In the genomic region with DNA sequence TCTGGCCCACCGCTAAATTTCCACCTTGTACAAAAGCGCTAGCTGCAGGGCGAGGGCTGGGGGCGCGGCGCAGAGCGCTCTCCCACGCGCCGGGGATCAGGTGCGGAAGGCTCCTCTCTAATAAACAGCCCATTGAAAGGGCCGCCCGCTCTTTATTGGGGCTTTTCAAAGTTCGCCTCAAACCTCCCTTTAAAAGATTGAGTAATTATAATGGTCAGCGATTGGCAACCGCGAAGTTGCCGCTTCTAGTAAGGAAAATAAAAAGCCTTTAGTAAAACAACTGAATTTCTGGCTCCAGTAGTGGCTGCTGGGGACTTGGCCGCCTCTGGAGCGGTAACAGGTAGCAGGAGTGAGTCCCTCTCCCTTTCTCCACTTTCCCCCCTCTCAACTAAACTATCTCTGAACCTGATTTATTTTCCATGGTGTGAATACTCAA, we compare ENCODE assay signal across 26 cellular contexts. TPM values are rescaled to one million over a fixed set of nuclear protein-coding genes. Genes with fewer than 3 reads are reported as not detected.
DNase-seq lines count a peak whose midpoint lies in the region; ATAC-seq and TF ChIP-seq lines count a peak whose summit lies in the region.
"Had no signal": no experiment of that assay in that cellular context is flagged by ENCODE, and none has a peak within 500 bp of the region (broad histone marks: within the 10 kb centered on the region; RNA-seq: fewer than 3 reads in every experiment).

No MANE protein-coding gene starts in this region.

- TF ChIP-seq CTCF in WTC11 (IDR thresholded peaks at IDR 0.05), result no peak
- TF ChIP-seq CTCF in neural crest cell (conservative IDR thresholded peaks at IDR 0.05), result no peak

- H3K4me3 Mint-ChIP-seq in WTC11 (peak overlapping the region; percentile 77), neural crest cell (peak overlapping the region; percentile 16)
- peak overlapping the region in 2 of 10 donors; percentile 56 to 81 for H3K4me3 Mint-ChIP-seq in naive thymus-derived CD4-positive, alpha-beta T cell

- peak; percentile 33 for DNase-seq in NCI-H510A treated with DMSO at 0.1 percent for 48 hours (lab: John Stamatoyannopoulos, UW)
- DNase-seq in NCI-H510A (lab: John Stamatoyannopoulos, UW), result no peak
- peak; percentile 82 for DNase-seq in DMS53 (lab: John Stamatoyannopoulos, UW)
- DNase-seq in WTC11 (ENCODE audit: low spot score), result peak; percentile 14
- DNase-seq in neural crest cell (ENCODE audit: low read depth, low spot score), result no peak
- no peak for DNase-seq in naive thymus-derived CD4-positive, alpha-beta T cell
- DNase-seq: effector CD4-positive, alpha-beta T cell; HCEC 1CT; kidney glomerular epithelial cell; NCI-H1436; NCI-H526; occipital lobe; stimulated activated CD4-positive, alpha-beta T cell treated with anti-CD3 and anti-CD28 coated beads, Interleukin-4, amount 100 ng/mL, for 1 hour; stomach; transverse colon had no signal

- H3K4me1 Mint-ChIP-seq in WTC11 (peaks cover 57% of the 10 kb centered on the region), neural crest cell (peaks cover 36% of the 10 kb centered on the region)
- H3K4me1 Mint-ChIP-seq in naive thymus-derived CD4-positive, alpha-beta T cell, result peaks cover 29 to 62% (median 49%) of the 10 kb centered on the region in 7 donors

- H3K9me3 ChIP-seq in naive thymus-derived CD4-positive, alpha-beta T cell (ENCODE audit: control insufficient read depth in 2 of 3, low read length in 3 of 3), result no peaks in the 10 kb centered on the region
- H3K9me3 ChIP-seq: transverse colon had no signal

- peaks cover 20 to 43% of the 10 kb centered on the region in 2 donors for H3K27me3 ChIP-seq in naive thymus-derived CD4-positive, alpha-beta T cell (ENCODE audit: control insufficient read depth in 2 of 2, insufficient read depth in 2 of 2, low read length in 2 of 2)

- H3K27ac ChIP-seq in naive thymus-derived CD4-positive, alpha-beta T cell (ENCODE audit: low read depth, low read length), result no peak overlapping the region
- H3K27ac ChIP-seq: BLaER1, stomach, transverse colon had no signal

- H3K27me3 Mint-ChIP-seq in WTC11 (ENCODE audit: low read depth), result peaks cover 96% of the 10 kb centered on the region
- peaks cover 95% of the 10 kb centered on the region for H3K27me3 Mint-ChIP-seq in neural crest cell (ENCODE audit: low read depth)
- peaks cover 82 to 87% (median 83%) of the 10 kb centered on the region in 5 donors for H3K27me3 Mint-ChIP-seq in naive thymus-derived CD4-positive, alpha-beta T cell

- H3K36me3 ChIP-seq in naive thymus-derived CD4-positive, alpha-beta T cell (ENCODE audit: control insufficient read depth in 2 of 3, insufficient read depth in 3 of 3, low read length in 3 of 3), result no peaks in the 10 kb centered on the region
- H3K36me3 ChIP-seq: BLaER1, stomach, transverse colon had no signal

- H3K9me3 Mint-ChIP-seq in WTC11 (no peaks in the 10 kb centered on the region), neural crest cell (no peaks in the 10 kb centered on the region)
- H3K9me3 Mint-ChIP-seq in naive thymus-derived CD4-positive, alpha-beta T cell, result peaks cover 3 to 29% (median 17%) of the 10 kb centered on the region in 11 donors

- CTCF ChIA-PET in WTC11 (lab: Charles Lee), result no interaction called here
- CTCF ChIA-PET in naive thymus-derived CD4-positive, alpha-beta T cell (lab: Charles Lee), result interaction anchor here (0.7 kb wide), 1 partner anchor 576 kb away, joined by 3 read pairs; no protein-coding TSS in a partner anchor

- intact Hi-C loops in naive thymus-derived CD4-positive, alpha-beta T cell (cut with micrococcal nuclease), result no loop called here

- no peak for ATAC-seq in WTC11
- ATAC-seq in SK-N-SH treated with all-trans-retinoic acid at 6 μM for 48 hours, result no peak
- no peak for ATAC-seq in HG02938 (IDR thresholded peaks at IDR 0.05; ENCODE audit: unreplicated experiment)
- ATAC-seq in naive thymus-derived CD4-positive, alpha-beta T cell, result no peak
- ATAC-seq: esophagus mucosa had no signal

- POLR2A ChIA-PET in WTC11 (lab: Charles Lee), result no interaction called here
- POLR2A ChIA-PET in naive thymus-derived CD4-positive, alpha-beta T cell (lab: Charles Lee), result no interaction called here

- H3K4me1 ChIP-seq in naive thymus-derived CD4-positive, alpha-beta T cell (ENCODE audit: control insufficient read depth in 2 of 2, insufficient read depth in 2 of 2, low read length in 2 of 2), result peaks cover 0 to 24% of the 10 kb centered on the region in 2 donors
- H3K4me1 ChIP-seq: BLaER1 had no signal

- H3K27ac Mint-ChIP-seq in WTC11, result no peak overlapping the region
- H3K27ac Mint-ChIP-seq in neural crest cell (ENCODE audit: unreplicated experiment), result no peak overlapping the region
- H3K27ac Mint-ChIP-seq in naive thymus-derived CD4-positive, alpha-beta T cell, result peak overlapping the region in 2 of 9 donors; percentile 23 to 79
- H3K27ac Mint-ChIP-seq: activated T-helper 2 cell treated with anti-CD3 and anti-CD28 coated beads, Interferon-gamma antibody, Interleukin-2, Interleukin-4, amounts not matched to agents 10 μg/mL and 5 μg/mL and 100 μg/mL, durations not matched to agents 14 hours and 24 hours and 36 hours had no signal

- H3K4me3 ChIP-seq in naive thymus-derived CD4-positive, alpha-beta T cell (ENCODE audit: low read length), result no peak overlapping the region
- H3K4me3 ChIP-seq: BLaER1, smooth muscle cell, transverse colon had no signal

- H3K36me3 Mint-ChIP-seq in WTC11 (no peaks in the 10 kb centered on the region), neural crest cell (ENCODE audit: low read depth) (no peaks in the 10 kb centered on the region)
- H3K36me3 Mint-ChIP-seq in naive thymus-derived CD4-positive, alpha-beta T cell, result peaks cover 0 to 16% (median 6%) of the 10 kb centered on the region in 5 donors

TF ChIP-seq in WTC11, 78 proteins besides CTCF, POLR2A, EP300 and RAD21 (continues in another document):
- TF ChIP-seq, protein P1, sequence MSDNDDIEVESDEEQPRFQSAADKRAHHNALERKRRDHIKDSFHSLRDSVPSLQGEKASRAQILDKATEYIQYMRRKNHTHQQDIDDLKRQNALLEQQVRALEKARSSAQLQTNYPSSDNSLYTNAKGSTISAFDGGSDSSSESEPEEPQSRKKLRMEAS (CRISPR knock-in tag; IDR thresholded peaks at IDR 0.05), result no peak
- no peak for TF ChIP-seq NFE2L1 (CRISPR knock-in tag; IDR thresholded peaks at IDR 0.05)
- TF ChIP-seq, protein P2, sequence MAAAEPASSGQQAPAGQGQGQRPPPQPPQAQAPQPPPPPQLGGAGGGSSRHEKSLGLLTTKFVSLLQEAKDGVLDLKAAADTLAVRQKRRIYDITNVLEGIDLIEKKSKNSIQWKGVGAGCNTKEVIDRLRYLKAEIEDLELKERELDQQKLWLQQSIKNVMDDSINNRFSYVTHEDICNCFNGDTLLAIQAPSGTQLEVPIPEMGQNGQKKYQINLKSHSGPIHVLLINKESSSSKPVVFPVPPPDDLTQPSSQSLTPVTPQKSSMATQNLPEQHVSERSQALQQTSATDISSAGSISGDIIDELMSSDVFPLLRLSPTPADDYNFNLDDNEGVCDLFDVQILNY (CRISPR knock-in tag; IDR thresholded peaks at IDR 0.05), result no peak
- TF ChIP-seq SMAD3 (CRISPR knock-in tag; IDR thresholded peaks at IDR 0.05; ENCODE audit: borderline replicate concordance), result no peak
- no peak for TF ChIP-seq ZNF219 (CRISPR knock-in tag; IDR thresholded peaks at IDR 0.05; ENCODE audit: borderline replicate concordance)
- TF ChIP-seq RORB (CRISPR knock-in tag; IDR thresholded peaks at IDR 0.05), result no peak

TF ChIP-seq in SK-N-SH treated with all-trans-retinoic acid at 6 μM for 48 hours, 23 proteins besides CTCF, POLR2A, EP300 and RAD21 (continues in another document):
- TF ChIP-seq ZFP30 (CRISPR knock-in tag; IDR thresholded peaks at IDR 0.05) (no peak), ZNF70 (CRISPR knock-in tag; IDR thresholded peaks at IDR 0.05) (no peak), ZFP3 (CRISPR knock-in tag; IDR thresholded peaks at IDR 0.05) (no peak), ZNF565 (CRISPR knock-in tag; conservative IDR thresholded peaks at IDR 0.05; ENCODE audit: low read depth) (no peak), OSR1 (CRISPR knock-in tag; IDR thresholded peaks at IDR 0.05) (no peak)
- TF ChIP-seq, protein P3, sequence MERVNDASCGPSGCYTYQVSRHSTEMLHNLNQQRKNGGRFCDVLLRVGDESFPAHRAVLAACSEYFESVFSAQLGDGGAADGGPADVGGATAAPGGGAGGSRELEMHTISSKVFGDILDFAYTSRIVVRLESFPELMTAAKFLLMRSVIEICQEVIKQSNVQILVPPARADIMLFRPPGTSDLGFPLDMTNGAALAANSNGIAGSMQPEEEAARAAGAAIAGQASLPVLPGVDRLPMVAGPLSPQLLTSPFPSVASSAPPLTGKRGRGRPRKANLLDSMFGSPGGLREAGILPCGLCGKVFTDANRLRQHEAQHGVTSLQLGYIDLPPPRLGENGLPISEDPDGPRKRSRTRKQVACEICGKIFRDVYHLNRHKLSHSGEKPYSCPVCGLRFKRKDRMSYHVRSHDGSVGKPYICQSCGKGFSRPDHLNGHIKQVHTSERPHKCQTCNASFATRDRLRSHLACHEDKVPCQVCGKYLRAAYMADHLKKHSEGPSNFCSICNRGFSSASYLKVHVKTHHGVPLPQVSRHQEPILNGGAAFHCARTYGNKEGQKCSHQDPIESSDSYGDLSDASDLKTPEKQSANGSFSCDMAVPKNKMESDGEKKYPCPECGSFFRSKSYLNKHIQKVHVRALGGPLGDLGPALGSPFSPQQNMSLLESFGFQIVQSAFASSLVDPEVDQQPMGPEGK (CRISPR knock-in tag; IDR thresholded peaks at IDR 0.05; ENCODE audit: borderline replicate concordance), result no peak
- TF ChIP-seq, protein P4, sequence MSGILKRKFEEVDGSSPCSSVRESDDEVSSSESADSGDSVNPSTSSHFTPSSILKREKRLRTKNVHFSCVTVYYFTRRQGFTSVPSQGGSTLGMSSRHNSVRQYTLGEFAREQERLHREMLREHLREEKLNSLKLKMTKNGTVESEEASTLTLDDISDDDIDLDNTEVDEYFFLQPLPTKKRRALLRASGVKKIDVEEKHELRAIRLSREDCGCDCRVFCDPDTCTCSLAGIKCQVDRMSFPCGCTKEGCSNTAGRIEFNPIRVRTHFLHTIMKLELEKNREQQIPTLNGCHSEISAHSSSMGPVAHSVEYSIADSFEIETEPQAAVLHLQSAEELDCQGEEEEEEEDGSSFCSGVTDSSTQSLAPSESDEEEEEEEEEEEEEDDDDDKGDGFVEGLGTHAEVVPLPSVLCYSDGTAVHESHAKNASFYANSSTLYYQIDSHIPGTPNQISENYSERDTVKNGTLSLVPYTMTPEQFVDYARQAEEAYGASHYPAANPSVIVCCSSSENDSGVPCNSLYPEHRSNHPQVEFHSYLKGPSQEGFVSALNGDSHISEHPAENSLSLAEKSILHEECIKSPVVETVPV (CRISPR knock-in tag; IDR thresholded peaks at IDR 0.05), result no peak

RNA-seq across cellular contexts. Expression of a gene that starts 0.8 kb away (rescaled TPM):
- total RNA-seq in WTC11 (2021) (0.07 to 0.11 TPM (median 0.07 TPM) in 3 replicates), neural crest cell (2.5 and 2.7 TPM in 2 replicates)
- not detected for total RNA-seq in naive thymus-derived CD4-positive, alpha-beta T cell
- polyA plus RNA-seq in naive thymus-derived CD4-positive, alpha-beta T cell, result not detected
- total RNA-seq: A673; activated T-helper 2 cell treated with anti-CD3 and anti-CD28 coated beads, Interferon-gamma antibody, Interleukin-2, Interleukin-4, amounts not matched to agents 10 μg/mL and 5 μg/mL and 100 μg/mL, durations not matched to agents 14 hours and 24 hours and 36 hours; chondrocyte; esophagus mucosa; lung microvascular endothelial cell; MCF 10A; renal cortical epithelial cell; smooth muscle cell had no signal
- polyA plus RNA-seq: smooth muscle cell had no signal

RNA-seq across cellular contexts. Expression of a gene that starts 22.7 kb away (rescaled TPM):
- total RNA-seq in WTC11 (2021), result 0.14 to 0.24 TPM in 2 of 3 replicates, not detected in the other
- total RNA-seq in neural crest cell, result 0.23 and 0.28 TPM in 2 replicates
- under 1 TPM in 1 of 5 experiments, not detected in 4; 0.20 TPM for total RNA-seq in naive thymus-derived CD4-positive, alpha-beta T cell
- polyA plus RNA-seq in naive thymus-derived CD4-positive, alpha-beta T cell, result 10 to 100 TPM in 1 of 2 donors, 1 to 10 TPM in 1; 4.5 to 14.7 TPM
- total RNA-seq: activated T-helper 2 cell treated with anti-CD3 and anti-CD28 coated beads, Interferon-gamma antibody, Interleukin-2, Interleukin-4, amounts not matched to agents 10 μg/mL and 5 μg/mL and 100 μg/mL, durations not matched to agents 14 hours and 24 hours and 36 hours; chondrocyte; esophagus mucosa; lung microvascular endothelial cell; smooth muscle cell had no signal

Comparison
In these comparisons a context has a peak if more than half of its experiments do, and no peak if none do; other contexts are left out.
1. DNase-seq: peak in NCI-H510A treated with DMSO at 0.1 percent for 48 hours (single experiment), DMS53 (single experiment) and WTC11 (single experiment); none in NCI-H510A (single experiment), neural crest cell (single experiment) and naive thymus-derived CD4-positive, alpha-beta T cell (0 of 9).